ENCODE assay signal across 26 cellular contexts in the genomic region with DNA sequence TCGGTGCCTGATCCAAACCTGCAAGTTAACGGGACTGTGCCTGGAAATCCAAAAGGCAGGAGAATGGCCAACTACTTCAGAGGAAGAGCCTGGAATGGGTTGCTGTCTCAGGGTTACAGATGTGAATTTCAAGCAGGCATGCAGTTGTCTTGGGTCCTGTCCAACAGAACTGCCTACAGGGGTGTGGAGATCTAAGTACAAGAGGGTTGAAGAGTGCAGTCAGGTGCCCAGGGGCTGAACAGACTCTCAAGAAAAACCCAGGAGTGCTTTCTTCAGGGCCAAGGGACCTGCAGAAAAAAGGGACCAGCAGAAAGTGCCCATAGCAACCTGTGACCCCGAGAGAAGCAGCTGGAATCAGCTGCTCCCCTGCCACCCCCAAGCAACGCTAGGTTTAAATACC.
"Had no signal": no experiment of that assay in that cellular context is flagged by ENCODE, and none has a peak within 500 bp of the region (broad histone marks: within the 10 kb centered on the region; RNA-seq: fewer than 3 reads in every experiment).

No MANE protein-coding gene starts in this region.

- H3K27ac ChIP-seq: brain microvascular endothelial cell, SK-N-MC had no signal

- H3K9me3 ChIP-seq: MG63 had no signal

- H3K4me3 Mint-ChIP-seq: activated CD8-positive, alpha-beta T cell treated with anti-CD3 and anti-CD28 coated beads for 36 hours; activated naive CD4-positive, alpha-beta T cell treated with anti-CD3 and anti-CD28 coated beads, Interleukin-2, amount 10 ng/mL, durations not matched to agents 7 days and 5 days; activated naive CD8-positive, alpha-beta T cell treated with anti-CD3 and anti-CD28 coated beads for 36 hours; activated T-cell treated with anti-CD3 and anti-CD28 coated beads, Interleukin-2, amount 50 U/mL, for 72 hours had no signal

- H3K27me3 Mint-ChIP-seq: activated CD8-positive, alpha-beta T cell treated with anti-CD3 and anti-CD28 coated beads for 36 hours; activated naive CD4-positive, alpha-beta T cell treated with anti-CD3 and anti-CD28 coated beads, Interleukin-2, amount 10 ng/mL, durations not matched to agents 7 days and 5 days; activated naive CD8-positive, alpha-beta T cell treated with anti-CD3 and anti-CD28 coated beads for 36 hours had no signal

- H3K27ac Mint-ChIP-seq: activated CD8-positive, alpha-beta T cell treated with anti-CD3 and anti-CD28 coated beads for 36 hours; activated naive CD4-positive, alpha-beta T cell treated with anti-CD3 and anti-CD28 coated beads, Interleukin-2, amount 10 ng/mL, durations not matched to agents 7 days and 5 days; activated naive CD8-positive, alpha-beta T cell treated with anti-CD3 and anti-CD28 coated beads for 36 hours; activated T-cell treated with anti-CD3 and anti-CD28 coated beads, Interleukin-2, amount 50 U/mL, for 72 hours; activated T-helper 2 cell treated with anti-CD3 and anti-CD28 coated beads, Interferon-gamma antibody, Interleukin-2, Interleukin-4, amounts not matched to agents 10 μg/mL and 5 μg/mL and 100 μg/mL, durations not matched to agents 14 hours and 24 hours and 36 hours had no signal

- H3K27me3 ChIP-seq: brain microvascular endothelial cell, MG63 had no signal

- H3K36me3 ChIP-seq: brain microvascular endothelial cell had no signal

- H3K4me1 Mint-ChIP-seq: activated naive CD4-positive, alpha-beta T cell treated with anti-CD3 and anti-CD28 coated beads, Interleukin-2, amount 10 ng/mL, durations not matched to agents 7 days and 5 days; activated naive CD8-positive, alpha-beta T cell treated with anti-CD3 and anti-CD28 coated beads for 36 hours had no signal

- DNase-seq: activated CD4-positive, alpha-beta T cell treated with anti-CD3 and anti-CD28 coated beads for 4 hours; activated CD8-positive, alpha-beta memory T cell treated with anti-CD3 and anti-CD28 coated beads, Interleukin-2, amount 50 U/mL, for 4 hours; activated CD8-positive, alpha-beta T cell treated with anti-CD3 and anti-CD28 coated beads for 36 hours; activated gamma-delta T cell treated with Interleukin-2 at 50 U/mL for 16 hours; activated naive CD4-positive, alpha-beta T cell treated with anti-CD3 and anti-CD28 coated beads, Interleukin-2, amount 10 ng/mL, durations not matched to agents 7 days and 5 days; activated naive CD8-positive, alpha-beta T cell treated with anti-CD3 and anti-CD28 coated beads for 36 hours; activated T-cell treated with anti-CD3 and anti-CD28 coated beads, Interleukin-2, amount 50 U/mL, for 72 hours; brain microvascular endothelial cell; MG63; MV-4-11; NCI-H1092 treated with DMSO at 0.1 percent for 48 hours; NCI-H1417 treated with DMSO at 0.1 percent for 48 hours; NCI-H1694 treated with DMSO at 0.1 percent for 48 hours; NCI-H2029 treated with DMSO at 0.1 percent for 48 hours; NCI-H345; NCI-H510A; NCI-H526 treated with DMSO at 0.1 percent for 48 hours; NK-92 treated with Interleukin-12 subunit alpha and Interleukin-12 subunit beta, amount 100 ng/mL, for 24 hours; OCI-M1; RPMI8226; T-helper 1 cell had no signal

- ATAC-seq: activated CD4-positive, CD25-positive, alpha-beta regulatory T cell treated with anti-CD3 and anti-CD28 coated beads, Interleukin-2, amount 50 U/mL, for 24 hours; activated CD8-positive, alpha-beta T cell treated with anti-CD3 and anti-CD28 coated beads for 36 hours; activated T-cell treated with anti-CD3 and anti-CD28 coated beads, Interleukin-2, amount 50 U/mL, for 72 hours; Panc1; Right ventricle myocardium inferior had no signal

- H3K4me3 ChIP-seq: MG63, SK-N-MC had no signal

- H3K9me3 Mint-ChIP-seq: activated CD8-positive, alpha-beta T cell treated with anti-CD3 and anti-CD28 coated beads for 36 hours; activated naive CD4-positive, alpha-beta T cell treated with anti-CD3 and anti-CD28 coated beads, Interleukin-2, amount 10 ng/mL, durations not matched to agents 7 days and 5 days; activated naive CD8-positive, alpha-beta T cell treated with anti-CD3 and anti-CD28 coated beads for 36 hours; activated T-cell treated with anti-CD3 and anti-CD28 coated beads, Interleukin-2, amount 50 U/mL, for 72 hours; activated T-helper 2 cell treated with anti-CD3 and anti-CD28 coated beads, Interferon-gamma antibody, Interleukin-2, Interleukin-4, amounts not matched to agents 10 μg/mL and 5 μg/mL and 100 μg/mL, durations not matched to agents 14 hours and 24 hours and 36 hours had no signal
